Comparison of ENCODE assay signal across 8 cellular contexts in the genomic region with DNA sequence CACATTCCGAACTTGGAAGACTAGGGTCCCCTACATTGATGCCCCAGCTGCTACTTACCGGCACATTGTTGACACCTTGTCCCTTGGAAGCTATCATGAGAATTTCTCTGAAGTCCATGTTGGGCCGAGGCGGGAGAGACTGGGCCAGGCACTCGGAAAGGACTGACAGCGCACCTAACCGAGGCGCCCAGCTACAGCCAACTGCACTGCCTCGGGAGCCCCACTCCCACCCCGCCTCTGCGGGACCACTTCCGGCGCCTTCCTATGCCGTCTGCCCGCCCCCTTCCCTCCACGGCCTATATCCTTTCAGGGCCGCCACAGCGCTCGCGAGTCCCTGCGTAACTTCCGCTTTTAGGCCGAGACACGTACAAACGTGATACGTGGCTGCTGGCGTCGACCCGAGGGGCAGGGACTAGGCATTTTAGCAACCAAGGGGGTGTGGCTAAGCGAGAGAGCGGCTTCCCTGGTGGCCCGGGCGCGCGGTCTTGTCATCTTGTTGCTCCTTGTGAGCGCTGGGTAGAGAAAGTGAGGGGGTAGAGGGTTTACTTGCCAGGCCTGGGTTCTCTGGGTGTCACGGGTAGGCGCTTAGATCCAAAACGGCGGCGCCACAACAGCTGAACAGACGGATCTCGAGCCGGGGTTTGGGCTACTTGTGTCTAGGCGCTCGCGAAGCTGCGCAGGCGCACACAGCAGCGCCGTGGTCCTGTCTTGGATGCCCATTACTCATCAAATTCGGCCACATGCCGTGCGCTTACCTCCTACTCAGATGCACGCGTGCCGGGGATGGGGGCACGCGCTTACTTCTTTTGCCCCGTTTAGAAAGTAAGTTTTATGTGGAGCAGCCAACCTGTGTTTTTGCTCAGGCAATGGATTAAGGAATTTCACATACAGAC. TPM values are rescaled to one million over a fixed set of nuclear protein-coding genes. Genes with fewer than 3 reads are reported as not detected.
DNase-seq lines count a peak whose midpoint lies in the region; ATAC-seq and TF ChIP-seq lines count a peak whose summit lies in the region.

A gene with protein sequence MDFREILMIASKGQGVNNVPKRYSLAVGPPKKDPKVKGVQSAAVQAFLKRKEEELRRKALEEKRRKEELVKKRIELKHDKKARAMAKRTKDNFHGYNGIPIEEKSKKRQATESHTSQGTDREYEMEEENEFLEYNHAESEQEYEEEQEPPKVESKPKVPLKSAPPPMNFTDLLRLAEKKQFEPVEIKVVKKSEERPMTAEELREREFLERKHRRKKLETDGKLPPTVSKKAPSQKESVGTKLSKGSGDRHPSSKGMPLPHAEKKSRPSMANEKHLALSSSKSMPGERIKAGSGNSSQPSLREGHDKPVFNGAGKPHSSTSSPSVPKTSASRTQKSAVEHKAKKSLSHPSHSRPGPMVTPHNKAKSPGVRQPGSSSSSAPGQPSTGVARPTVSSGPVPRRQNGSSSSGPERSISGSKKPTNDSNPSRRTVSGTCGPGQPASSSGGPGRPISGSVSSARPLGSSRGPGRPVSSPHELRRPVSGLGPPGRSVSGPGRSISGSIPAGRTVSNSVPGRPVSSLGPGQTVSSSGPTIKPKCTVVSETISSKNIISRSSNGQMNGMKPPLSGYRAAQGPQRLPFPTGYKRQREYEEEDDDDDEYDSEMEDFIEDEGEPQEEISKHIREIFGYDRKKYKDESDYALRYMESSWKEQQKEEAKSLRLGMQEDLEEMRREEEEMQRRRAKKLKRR (minus strand): TSS at position 203 of the 893 bp plus-strand sequence. CDS start 85 bp downstream, at position 118.

- intact Hi-C loops in testis (cut with DNase I; ENCODE audit: low total_unique reads) = loop anchor here (10.0 kb wide), 1 partner anchor 50 kb away; a partner anchor contains a TSS

- DNase-seq in NCI-H1092 treated with DMSO at 0.1 percent for 48 hours (lab: John Stamatoyannopoulos, UW) (peak; percentile 99), SKM-1 (lab: John Stamatoyannopoulos, UW; ENCODE audit: unreplicated experiment) (peak; percentile 96), glomerular visceral epithelial cell (ENCODE audit: extremely low spot score) (peak; percentile 99), omental fat pad (ENCODE audit: low spot score) (peak; percentile 98), testis (peak; percentile 100)
- DNase-seq in activated naive CD4-positive, alpha-beta T cell treated with anti-CD3 and anti-CD28 coated beads, Interleukin-2, amount 50 U/mL, for 72 hours (ENCODE audit: low spot score in 2 of 2) = peak; percentile 92 to 98

- peak within 1 kb of the TSS; percentile 93 to 97 for H3K27ac ChIP-seq in testis

- H3K27me3 ChIP-seq in testis = no peaks in the 10 kb centered on the region

- 0 to 2% methylated on average over 24 to 60 of the region's 60 CpGs for WGBS in testis, 2 donors

- TF ChIP-seq CTCF in omental fat pad (IDR thresholded peaks at IDR 0.05) = no peak
- peak in 1 of 3 experiments; percentile 28 for TF ChIP-seq CTCF in testis (IDR thresholded peaks at IDR 0.05)

- no peaks in the 10 kb centered on the region for H3K4me1 ChIP-seq in testis

- no peaks in the 10 kb centered on the region for H3K9me3 Mint-ChIP-seq in activated naive CD4-positive, alpha-beta T cell treated with anti-CD3 and anti-CD28 coated beads, Interleukin-2, amount 50 U/mL, for 72 hours

- H3K36me3 Mint-ChIP-seq in activated naive CD4-positive, alpha-beta T cell treated with anti-CD3 and anti-CD28 coated beads, Interleukin-2, amount 50 U/mL, for 72 hours = peaks cover 7 to 13% of the 10 kb centered on the region in 2 donors

- ATAC-seq in HG02610 (IDR thresholded peaks at IDR 0.05; ENCODE audit: unreplicated experiment) = peak; percentile 97
- ATAC-seq in activated naive CD4-positive, alpha-beta T cell treated with anti-CD3 and anti-CD28 coated beads, Interleukin-2, amount 50 U/mL, for 72 hours = peak; percentile 97 to 98
- ATAC-seq in omental fat pad (ENCODE audit: low FRiP score) = peak; percentile 100

- H3K4me3 ChIP-seq in GM08714 (ENCODE audit: low read length) = peak within 1 kb of the TSS; percentile 93
- H3K4me3 ChIP-seq in testis = peak within 1 kb of the TSS; percentile 77 to 82

- peak within 1 kb of the TSS; percentile 95 to 97 for H3K27ac Mint-ChIP-seq in activated naive CD4-positive, alpha-beta T cell treated with anti-CD3 and anti-CD28 coated beads, Interleukin-2, amount 50 U/mL, for 72 hours

- no peaks in the 10 kb centered on the region for H3K36me3 ChIP-seq in testis (ENCODE audit: low read depth, missing control alignments)

- H3K9me3 ChIP-seq in testis = no peaks in the 10 kb centered on the region

- peak; percentile 62 for TF ChIP-seq POLR2A in testis (IDR thresholded peaks at IDR 0.05)

RNA-seq across cellular contexts. Expression of the gene that starts here (rescaled TPM):
- 10 to 100 TPM; 15.5 to 30.5 TPM for total RNA-seq in activated naive CD4-positive, alpha-beta T cell treated with anti-CD3 and anti-CD28 coated beads, Interleukin-2, amount 50 U/mL, for 72 hours
- total RNA-seq in omental fat pad (10 to 100 TPM; 15.9 to 40.7 (median 28.0) TPM), testis (10 to 100 TPM; 23.9 to 28.2 TPM)
- polyA plus RNA-seq in testis (ENCODE audit: insufficient read depth, low read depth, low replicate concordance) = 11.5 TPM

Comparison
In these comparisons a context has a peak if more than half of its experiments do, and no peak if none do; other contexts are left out.
1. Peak in every context shown above with its lines: DNase-seq, ATAC-seq, H3K4me3 ChIP-seq and H3K27ac ChIP-seq.